In the genomic region with DNA sequence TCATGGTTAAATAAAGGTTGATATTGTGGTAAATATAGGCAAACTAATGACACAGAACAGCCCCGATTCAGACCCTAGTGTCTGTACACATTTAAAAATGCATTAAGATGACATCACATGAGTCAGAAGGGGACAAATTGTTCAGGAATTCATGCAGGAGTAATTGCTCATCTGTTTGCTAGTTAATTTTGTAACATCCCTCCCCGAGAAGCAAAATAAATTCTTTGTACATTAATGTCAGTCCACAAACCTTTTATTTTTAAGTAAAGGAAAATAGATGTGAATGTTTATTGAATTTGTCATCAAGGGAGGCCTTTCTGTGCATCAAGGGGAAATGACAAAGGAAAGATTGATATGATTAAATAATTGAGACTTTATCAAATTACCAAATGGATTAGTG, we compare ENCODE assay signal across 11 cellular contexts.
A peak's percentile ranks its signal among the peaks of the same experiment; 100 is the strongest.
DNase-seq lines count a peak whose midpoint lies in the region; TF ChIP-seq lines count a peak whose summit lies in the region.
"Had no signal": no experiment of that assay in that cellular context is flagged by ENCODE, and none has a peak within 500 bp of the region (broad histone marks: within the 10 kb centered on the region; RNA-seq: fewer than 3 reads in every experiment).

No MANE protein-coding gene starts in this region.

- no peaks in the 10 kb centered on the region for H3K9me3 ChIP-seq in SJCRH30 (replicated peaks)
- no peaks in the 10 kb centered on the region for H3K9me3 ChIP-seq in HAP-1
- no peaks in the 10 kb centered on the region for H3K9me3 ChIP-seq in testis
- H3K9me3 ChIP-seq: uterus had no signal

- H3K27ac ChIP-seq in SJCRH30, result no peak overlapping the region
- no peak overlapping the region for H3K27ac ChIP-seq in testis
- H3K27ac ChIP-seq: uterus had no signal

- H3K27me3 ChIP-seq in SJCRH30 (no peaks in the 10 kb centered on the region), HAP-1 (ENCODE audit: low read depth) (no peaks in the 10 kb centered on the region), testis (no peaks in the 10 kb centered on the region)
- H3K27me3 ChIP-seq: uterus had no signal

- 43 to 61% methylated on average over 2 of the region's 2 CpGs for WGBS in testis, 2 donors

- POLR2A ChIA-PET in activated CD4-positive, alpha-beta memory T cell treated with anti-CD3 and anti-CD28 coated beads for 36 hours (lab: Charles Lee), result no interaction called here

- no peaks in the 10 kb centered on the region for H3K9me3 Mint-ChIP-seq in activated CD4-positive, alpha-beta memory T cell treated with anti-CD3 and anti-CD28 coated beads for 36 hours

- in situ Hi-C loops in astrocyte of the spinal cord (cut with HindIII; ENCODE audit: low sequenced_read_pairs) (no loop called here), HAP-1 (cut with MboI; ENCODE audit: low sequenced_read_pairs) (no loop called here)

- TF ChIP-seq CTCF in astrocyte of the spinal cord (IDR thresholded peaks at IDR 0.05; ENCODE audit: low read depth, low read length), result no peak
- no peak for TF ChIP-seq CTCF in testis (IDR thresholded peaks at IDR 0.05)

- H3K4me3 Mint-ChIP-seq in activated CD4-positive, alpha-beta memory T cell treated with anti-CD3 and anti-CD28 coated beads for 36 hours, result no peak overlapping the region
- H3K4me3 Mint-ChIP-seq: nephron progenitor cell had no signal

- peaks cover 19% of the 10 kb centered on the region for H3K4me1 ChIP-seq in SJCRH30
- no peaks in the 10 kb centered on the region for H3K4me1 ChIP-seq in HAP-1
- H3K4me1 ChIP-seq in testis, result peaks cover 12% of the 10 kb centered on the region
- H3K4me1 ChIP-seq: uterus had no signal

- H3K36me3 ChIP-seq in SJCRH30, result peaks cover 5% of the 10 kb centered on the region
- H3K36me3 ChIP-seq in HAP-1 (replicated peaks), result no peaks in the 10 kb centered on the region
- H3K36me3 ChIP-seq in testis (ENCODE audit: low read depth, missing control alignments), result no peaks in the 10 kb centered on the region
- H3K36me3 ChIP-seq: uterus had no signal

- CTCF ChIA-PET in activated CD4-positive, alpha-beta memory T cell treated with anti-CD3 and anti-CD28 coated beads for 36 hours (lab: Charles Lee), result no interaction called here

- H3K4me3 ChIP-seq in astrocyte of the spinal cord (ENCODE audit: low read depth, low read length), result no peak overlapping the region
- H3K4me3 ChIP-seq in SJCRH30, result no peak overlapping the region
- no peak overlapping the region for H3K4me3 ChIP-seq in HAP-1
- H3K4me3 ChIP-seq in testis, result no peak overlapping the region
- H3K4me3 ChIP-seq: K562, uterus had no signal

- H3K36me3 Mint-ChIP-seq in activated CD4-positive, alpha-beta memory T cell treated with anti-CD3 and anti-CD28 coated beads for 36 hours, result no peaks in the 10 kb centered on the region

- H3K27ac Mint-ChIP-seq in activated CD4-positive, alpha-beta memory T cell treated with anti-CD3 and anti-CD28 coated beads for 36 hours, result no peak overlapping the region
- H3K27ac Mint-ChIP-seq: nephron progenitor cell had no signal

- H3K27me3 Mint-ChIP-seq in activated CD4-positive, alpha-beta memory T cell treated with anti-CD3 and anti-CD28 coated beads for 36 hours, result peaks cover 9% of the 10 kb centered on the region

- intact Hi-C loops in activated CD4-positive, alpha-beta memory T cell treated with anti-CD3 and anti-CD28 coated beads for 36 hours (cut with micrococcal nuclease), result no loop called here
- intact Hi-C loops in testis (cut with DNase I; ENCODE audit: low total_unique reads), result no loop called here

- TF ChIP-seq POLR2A in testis (IDR thresholded peaks at IDR 0.05), result no peak

- DNase-seq in AG08395 (ENCODE audit: low spot score), result peak; percentile 82
- DNase-seq in HS-5 (ENCODE audit: low read depth), result peak; percentile 99
- DNase-seq in astrocyte of the spinal cord (ENCODE audit: low read depth, low spot score), result peak; percentile 72
- DNase-seq in hepatic stellate cell (ENCODE audit: low spot score), result peak; percentile 79
- no peak for DNase-seq in SJCRH30
- DNase-seq in HAP-1 (ENCODE audit: low spot score in 2 of 2), result no peak
- no peak for DNase-seq in activated CD4-positive, alpha-beta memory T cell treated with anti-CD3 and anti-CD28 coated beads for 36 hours
- DNase-seq in testis, result no peak
- DNase-seq: nephron progenitor cell, uterus had no signal

- H3K4me1 Mint-ChIP-seq in activated CD4-positive, alpha-beta memory T cell treated with anti-CD3 and anti-CD28 coated beads for 36 hours (ENCODE audit: low read depth), result no peaks in the 10 kb centered on the region

Comparison
In these comparisons a context has a peak if more than half of its experiments do, and no peak if none do; other contexts are left out.
1. DNase-seq: peak in AG08395 (single experiment), HS-5 (single experiment), astrocyte of the spinal cord (single experiment) and hepatic stellate cell (single experiment); none in SJCRH30 (0 of 2), HAP-1 (0 of 2), activated CD4-positive, alpha-beta memory T cell treated with anti-CD3 and anti-CD28 coated beads for 36 hours (single experiment) and testis (single experiment).